In genomic region chr3:45746182-45746973, GRCh38 we compare ENCODE assay signal across 11 cellular contexts. TPM values are rescaled to one million over a fixed set of nuclear protein-coding genes. Genes with fewer than 3 reads are reported as not detected.
"Had no signal": no experiment of that assay in that cellular context is flagged by ENCODE, and none has a peak within 500 bp of the region (broad histone marks: within the 10 kb centered on the region; RNA-seq: fewer than 3 reads in every experiment).

No MANE protein-coding gene starts in this region.

- H3K27me3 ChIP-seq: body of pancreas, colonic mucosa, testis had no signal

- H3K4me3 ChIP-seq: body of pancreas, colonic mucosa, lung, testis had no signal

- H3K36me3 ChIP-seq: colonic mucosa had no signal

- DNase-seq: activated CD4-positive, alpha-beta T cell treated with anti-CD3 and anti-CD28 coated beads, Interleukin-2, amount 10 ng/mL, durations not matched to agents 7 days and 5 days; activated effector memory CD4-positive, alpha-beta T cell treated with anti-CD3 and anti-CD28 coated beads, Interleukin-2, amount 50 U/mL, for 16 hours; activated T-cell treated with anti-CD3 and anti-CD28 coated beads, Interleukin-2, amount 50 U/mL, for 72 hours; body of pancreas; central memory CD4-positive, alpha-beta T cell; colonic mucosa; erythroblast; natural killer cell; stimulated activated CD4-positive, alpha-beta T cell treated with anti-CD3 and anti-CD28 coated beads, Interleukin-2, amount 100 ng/mL, for 24 hours; testis had no signal

- H3K9me3 ChIP-seq: body of pancreas, colonic mucosa, testis had no signal

- H3K27ac ChIP-seq: body of pancreas, colonic mucosa, testis had no signal

- H3K4me1 ChIP-seq: body of pancreas, colonic mucosa, testis had no signal

- ATAC-seq: body of pancreas, natural killer cell had no signal

RNA-seq across cellular contexts. Expression of gene SLC6A20, which starts 50.0 kb away (rescaled TPM):
- total RNA-seq: activated CD4-positive, alpha-beta T cell treated with anti-CD3 and anti-CD28 coated beads, Interleukin-2, amount 10 ng/mL, durations not matched to agents 7 days and 5 days; activated T-cell treated with anti-CD3 and anti-CD28 coated beads, Interleukin-2, amount 50 U/mL, for 72 hours had no signal
